ENCODE assay signal across 18 cellular contexts in genomic region chr14:66105819-66106218, GRCh38.
DNase-seq lines count a peak whose midpoint lies in the region; ATAC-seq, FAIRE-seq and TF ChIP-seq lines count a peak whose summit lies in the region.
"Had no signal": no experiment of that assay in that cellular context is flagged by ENCODE, and none has a peak within 500 bp of the region (broad histone marks: within the 10 kb centered on the region; RNA-seq: fewer than 3 reads in every experiment).

No MANE protein-coding gene starts in this region.

- H3K9me3 Mint-ChIP-seq in H9, result peaks cover 0 to 6% of the 10 kb centered on the region in 2 experiments; a peak in 1 of 5 replicates
- H3K9me3 Mint-ChIP-seq: natural killer cell treated with Interleukin-12 subunit alpha and Interleukin-12 subunit beta and Interleukin-15 and Interleukin-18, amount 100 ng/mL, for 72 hours had no signal

- no peaks in the 10 kb centered on the region for H3K4me1 Mint-ChIP-seq in H9
- H3K4me1 Mint-ChIP-seq: CD4-positive, CD25-positive, alpha-beta regulatory T cell had no signal

- H3K4me3 Mint-ChIP-seq in H9, result no peak overlapping the region
- H3K4me3 Mint-ChIP-seq: activated naive CD8-positive, alpha-beta T cell; CD4-positive, CD25-positive, alpha-beta regulatory T cell; natural killer cell treated with Interleukin-12 subunit alpha and Interleukin-12 subunit beta and Interleukin-15 and Interleukin-18, amount 100 ng/mL, for 72 hours had no signal

- WGBS in GM12878 (ENCODE audit: insufficient coverage, insufficient replicate concordance, low lambda C conversion rate, missing lambda C conversion rate), result 21% methylated on average over 4 of the region's 4 CpGs
- no CpG with 5 or more reads among the region's 4 CpGs for WGBS in H9 (ENCODE audit: extremely low coverage, insufficient read length, low lambda C conversion rate)

- no peaks in the 10 kb centered on the region for H3K79me2 ChIP-seq in GM12878 (ENCODE audit: control insufficient read depth, insufficient read depth, low read length)
- H3K79me2 ChIP-seq in keratinocyte (ENCODE audit: control insufficient read depth, insufficient read depth, low read length), result no peaks in the 10 kb centered on the region
- H3K79me2 ChIP-seq in H9 (ENCODE audit: insufficient read depth, low read length), result no peaks in the 10 kb centered on the region

- POLR2A ChIA-PET in GM12878 (lab: Charles Lee), result no interaction called here

- no peak overlapping the region for H3T11ph ChIP-seq in H9 (ENCODE audit: low read length)

- no peak overlapping the region for H2AK5ac ChIP-seq in H9 (ENCODE audit: insufficient read length, low read length)

- H3K23ac ChIP-seq in H9 (ENCODE audit: insufficient read length, low read depth, low read length), result no peak overlapping the region

- no peak overlapping the region; a peak in 1 of 7 replicates for H3K27ac Mint-ChIP-seq in H9
- H3K27ac Mint-ChIP-seq: activated naive CD8-positive, alpha-beta T cell; CD4-positive, CD25-positive, alpha-beta regulatory T cell; natural killer cell treated with Interleukin-12 subunit alpha and Interleukin-12 subunit beta and Interleukin-15 and Interleukin-18, amount 100 ng/mL, for 72 hours had no signal

- H2BK12ac ChIP-seq in H9 (ENCODE audit: insufficient read length, low read depth, low read length), result no peak overlapping the region

- ATAC-seq in GM12878, result peak; percentile 27; the same call in 1 of the 3 replicates
- ATAC-seq: left lobe of liver; natural killer cell treated with Interleukin-12 subunit alpha and Interleukin-12 subunit beta and Interleukin-15 and Interleukin-18, amount 100 ng/mL, for 72 hours had no signal

- H3K27ac ChIP-seq in GM12878 (ENCODE audit: control insufficient read depth, insufficient read depth) (no peak overlapping the region), keratinocyte (ENCODE audit: control insufficient read depth, insufficient read depth, low read length) (no peak overlapping the region), coronary artery (no peak overlapping the region), H9 (ENCODE audit: insufficient read length, low read depth, low read length) (no peak overlapping the region), ascending aorta (no peak overlapping the region)
- H3K27ac ChIP-seq: sigmoid colon had no signal

- no peak for TF ChIP-seq RAD21 in GM12878 (IDR thresholded peaks at IDR 0.05; ENCODE audit: insufficient read depth, low read depth, low read length)

- SMC1A ChIA-PET in GM12878 (lab: Charles Lee; ENCODE audit: uncharacterized antibody, unreplicated experiment), result no interaction called here

- no peak overlapping the region for H3K56ac ChIP-seq in H9 (ENCODE audit: insufficient read length, low read depth, low read length)

- H3K79me1 ChIP-seq in H9 (ENCODE audit: insufficient read depth, low read depth, low read length, poor library complexity, severe bottlenecking), result no peaks in the 10 kb centered on the region

- no peak overlapping the region for H2BK15ac ChIP-seq in H9 (ENCODE audit: low read depth, low read length)

- CTCF ChIA-PET in GM12878 (lab: Yijun Ruan, JAX), result no interaction called here

- no peak overlapping the region for H4K8ac ChIP-seq in H9 (replicated peaks; ENCODE audit: insufficient read length, low read depth, low read length)

- dilution Hi-C loops in keratinocyte (cut with MboI; ENCODE audit: extremely low pct_ligation_motif_present, low sequenced_read_pairs), result no loop called here

- H3K18ac ChIP-seq in H9 (ENCODE audit: insufficient read length, low read depth, low read length), result no peak overlapping the region

- H3K9ac ChIP-seq in GM12878 (ENCODE audit: control insufficient read depth, insufficient read depth, low read length) (no peak overlapping the region), keratinocyte (ENCODE audit: control insufficient read depth, extremely low read depth, insufficient read depth, low read length) (no peak overlapping the region), H9 (ENCODE audit: extremely low read depth, insufficient read length, low read length) (no peak overlapping the region)

- H3K4ac ChIP-seq in H9 (ENCODE audit: low read depth, low read length), result no peak overlapping the region

- H3K36me3 Mint-ChIP-seq in H9 (ENCODE audit: insufficient read depth in 1 of 3, low read depth in 3 of 3), result peaks cover 0 to 3% (median 2%) of the 10 kb centered on the region in 3 experiments; a peak in 2 of 7 replicates
- H3K36me3 Mint-ChIP-seq: CD4-positive, CD25-positive, alpha-beta regulatory T cell; natural killer cell treated with Interleukin-12 subunit alpha and Interleukin-12 subunit beta and Interleukin-15 and Interleukin-18, amount 100 ng/mL, for 72 hours had no signal

- no peak for TF ChIP-seq EP300 in GM12878 (IDR thresholded peaks at IDR 0.05; ENCODE audit: borderline replicate concordance in 1 of 2, control insufficient read depth in 1 of 2, low read depth in 2 of 2, low read length in 2 of 2)

- H3K23me2 ChIP-seq in H9 (ENCODE audit: insufficient read length, low read depth, low read length, poor library complexity, severe bottlenecking), result no peaks in the 10 kb centered on the region

- H3K36me3 ChIP-seq in GM12878 (ENCODE audit: control insufficient read depth in 2 of 2, insufficient read depth in 2 of 2, low read length in 1 of 2) (no peaks in the 10 kb centered on the region), keratinocyte (ENCODE audit: control insufficient read depth in 2 of 2, extremely low read depth in 1 of 2, insufficient read depth in 2 of 2, low read length in 2 of 2) (no peaks in the 10 kb centered on the region), ascending aorta (no peaks in the 10 kb centered on the region)
- H3K36me3 ChIP-seq: sigmoid colon had no signal

- H3K14ac ChIP-seq in H9 (ENCODE audit: insufficient read depth, low read length), result no peak overlapping the region

- DNase-seq in COLO829 (ENCODE audit: low spot score) (peak; percentile 22), HPDE6-E6E7 (ENCODE audit: extremely low spot score) (peak; percentile 33), GM12878 (ENCODE audit: low read depth, low spot score) (no peak), keratinocyte (ENCODE audit: low read depth, low spot score) (peak; percentile 13), coronary artery (ENCODE audit: low spot score) (no peak), H9 (no peak), anterior cingulate cortex (lab: John Stamatoyannopoulos, UW) (no peak), ascending aorta (ENCODE audit: low spot score in 2 of 2) (no peak)
- DNase-seq: GDM1, NCI-H1048, NCI-H446, sigmoid colon, substantia nigra had no signal

- in situ Hi-C loops in GM12878 (cut with MboI), result no loop called here

- intact Hi-C loops in GM12878 (cut with micrococcal nuclease; ENCODE audit: unreplicated experiment), result no loop called here
- intact Hi-C loops in ascending aorta (cut with DNase I), result no loop called here

- peaks cover 1% of the 10 kb centered on the region; the same call in 1 of the 2 replicates for H3K27me3 Mint-ChIP-seq in H9 (ENCODE audit: low read depth)

- no TSS peak for BruUV-seq in GM12878 (replicated peaks; lab: Mats Ljungman, UMichigan)

- no peak for TF ChIP-seq CTCF in GM12878 (IDR thresholded peaks at IDR 0.05 in 2 of 3, conservative IDR thresholded peaks at IDR 0.05 in 1 of 3; ENCODE audit: control insufficient read depth in 2 of 3, extremely low read depth in 1 of 3, insufficient read depth in 1 of 3, low read depth in 3 of 3, low read length in 3 of 3)
- TF ChIP-seq CTCF in keratinocyte (optimal IDR thresholded peaks at IDR 0.05 in 1 of 3, IDR thresholded peaks at IDR 0.05 in 1 of 3, conservative IDR thresholded peaks at IDR 0.05 in 1 of 3; ENCODE audit: extremely low read depth in 1 of 3, insufficient read depth in 2 of 3, low read length in 3 of 3), result no peak
- no peak for TF ChIP-seq CTCF in coronary artery (IDR thresholded peaks at IDR 0.05)
- no peak for TF ChIP-seq CTCF in H9 (conservative IDR thresholded peaks at IDR 0.05)
- no peak for TF ChIP-seq CTCF in ascending aorta (IDR thresholded peaks at IDR 0.05)

- no peak for TF ChIP-seq POLR2A in GM12878 (IDR thresholded peaks at IDR 0.05; ENCODE audit: low read depth, low read length)

- RAD21 ChIA-PET in GM12878 (lab: Charles Lee; ENCODE audit: unreplicated experiment), result no interaction called here

- H4K20me1 ChIP-seq in GM12878 (ENCODE audit: control insufficient read depth, insufficient read depth) (no peaks in the 10 kb centered on the region), keratinocyte (ENCODE audit: control insufficient read depth, extremely low read depth, insufficient read depth, low read length) (no peaks in the 10 kb centered on the region), H9 (ENCODE audit: control insufficient read depth, insufficient read depth, insufficient read length) (no peaks in the 10 kb centered on the region)

- H2AFZ ChIP-seq in GM12878 (ENCODE audit: control insufficient read depth, low read depth, low read length), result no peak overlapping the region
- H2AFZ ChIP-seq in keratinocyte (ENCODE audit: control insufficient read depth, low read length), result peak overlapping the region; percentile 39
- no peak overlapping the region for H2AFZ ChIP-seq in H9 (ENCODE audit: low read length)

- H4K91ac ChIP-seq in H9 (ENCODE audit: insufficient read length, low read depth, low read length), result no peak overlapping the region

- FAIRE-seq in GM12878 (lab: Jason Lieb, UNC) (no peak), keratinocyte (lab: Jason Lieb, UNC) (peak; percentile 94)
- FAIRE-seq: RCC 7860 had no signal

- no peak overlapping the region for H3K4me3 ChIP-seq in GM12878
- no peak overlapping the region for H3K4me3 ChIP-seq in keratinocyte (ENCODE audit: control insufficient read depth in 2 of 3, extremely low read depth in 1 of 3, insufficient read depth in 2 of 3, low read depth in 1 of 3, low read length in 3 of 3)
- H3K4me3 ChIP-seq in coronary artery, result no peak overlapping the region
- no peak overlapping the region for H3K4me3 ChIP-seq in ascending aorta
- H3K4me3 ChIP-seq: sigmoid colon had no signal

- H2BK120ac ChIP-seq in H9 (ENCODE audit: low read depth, low read length, poor library complexity, severe bottlenecking), result no peak overlapping the region

- H3K27me3 ChIP-seq in GM12878 (replicated peaks in 1 of 2; ENCODE audit: control insufficient read depth in 2 of 2, insufficient read depth in 2 of 2, low read length in 1 of 2) (no peaks in the 10 kb centered on the region), keratinocyte (ENCODE audit: control insufficient read depth, extremely low read depth, insufficient read depth, low read length) (no peaks in the 10 kb centered on the region), H9 (ENCODE audit: insufficient read depth, low read length) (no peaks in the 10 kb centered on the region), ascending aorta (no peaks in the 10 kb centered on the region)
- H3K27me3 ChIP-seq: sigmoid colon had no signal

- H3K4me2 ChIP-seq in GM12878 (ENCODE audit: control insufficient read depth, insufficient read depth) (no peak overlapping the region), keratinocyte (ENCODE audit: control insufficient read depth, extremely low read depth, insufficient read depth, low read depth, low read length) (no peak overlapping the region), H9 (ENCODE audit: insufficient read depth, insufficient read length, low read length) (no peak overlapping the region)

- no peak overlapping the region for H2BK5ac ChIP-seq in H9 (ENCODE audit: insufficient read length, low read length)

- H3K9me3 ChIP-seq in GM12878 (replicated peaks; ENCODE audit: control insufficient read depth, insufficient read depth, low read length) (no peaks in the 10 kb centered on the region), keratinocyte (ENCODE audit: control insufficient read depth, low read depth, low read length) (no peaks in the 10 kb centered on the region), H9 (ENCODE audit: control insufficient read depth, low read depth, low read length) (no peaks in the 10 kb centered on the region), ascending aorta (no peaks in the 10 kb centered on the region)
- H3K9me3 ChIP-seq: sigmoid colon had no signal

- no peaks in the 10 kb centered on the region for H3K9me1 ChIP-seq in keratinocyte (ENCODE audit: control insufficient read depth, extremely low read depth, insufficient read depth, low read length)

- H2BK20ac ChIP-seq in H9 (ENCODE audit: low read depth, low read length, poor library complexity, severe bottlenecking), result no peak overlapping the region

- no peaks in the 10 kb centered on the region for H3K4me1 ChIP-seq in GM12878 (ENCODE audit: control insufficient read depth, insufficient read depth, low read length)
- peaks cover 10% of the 10 kb centered on the region for H3K4me1 ChIP-seq in keratinocyte (ENCODE audit: control insufficient read depth, extremely low read depth, insufficient read depth, low read length)
- H3K4me1 ChIP-seq in H9 (ENCODE audit: insufficient read depth, low read length), result no peaks in the 10 kb centered on the region
- H3K4me1 ChIP-seq in ascending aorta, result no peaks in the 10 kb centered on the region
- H3K4me1 ChIP-seq: sigmoid colon had no signal

- H4K5ac ChIP-seq in H9 (ENCODE audit: insufficient read length, low read depth, low read length), result no peak overlapping the region

Comparison
In these comparisons a context has a peak if more than half of its experiments do, and no peak if none do; other contexts are left out.
1. DNase-seq: peak in COLO829 (single experiment), HPDE6-E6E7 (single experiment) and keratinocyte (single experiment); none in GM12878 (single experiment), coronary artery (single experiment), H9 (single experiment), anterior cingulate cortex (0 of 58) and ascending aorta (0 of 2).